Comparison of ENCODE assay signal across 16 cellular contexts in genomic region chr18:7158201-7158600, GRCh38. TPM values are rescaled to one million over a fixed set of nuclear protein-coding genes. Genes with fewer than 3 reads are reported as not detected.
DNase-seq lines count a peak whose midpoint lies in the region; ATAC-seq and TF ChIP-seq lines count a peak whose summit lies in the region.
"Had no signal": no experiment of that assay in that cellular context is flagged by ENCODE, and none has a peak within 500 bp of the region (broad histone marks: within the 10 kb centered on the region; RNA-seq: fewer than 3 reads in every experiment).

No MANE protein-coding gene starts in this region.

- ATAC-seq in GM21576 (IDR thresholded peaks at IDR 0.05; ENCODE audit: unreplicated experiment) (no peak), upper lobe of right lung (no peak)
- ATAC-seq: lower lobe of right lung had no signal

- H3K18ac ChIP-seq in mesenchymal stem cell (ENCODE audit: low read depth in 1 of 2, low read length in 2 of 2) = no peak overlapping the region

- H3K4me3 ChIP-seq in AG04450 (ENCODE audit: low read depth, low read length) = no peak overlapping the region
- no peak overlapping the region for H3K4me3 ChIP-seq in mammary epithelial cell (replicated peaks in 1 of 3; ENCODE audit: insufficient read depth in 1 of 3, low read depth in 2 of 3, low read length in 3 of 3)
- H3K4me3 ChIP-seq in mesenchymal stem cell (ENCODE audit: insufficient read depth in 1 of 2, low read depth in 1 of 2, low read length in 2 of 2) = no peak overlapping the region
- no peak overlapping the region for H3K4me3 ChIP-seq in upper lobe of right lung
- H3K4me3 ChIP-seq: lower lobe of right lung, uterus had no signal

- peak overlapping the region; percentile 44 for H2AFZ ChIP-seq in mammary epithelial cell (ENCODE audit: low read depth, low read length)
- no peak overlapping the region for H2AFZ ChIP-seq in mesenchymal stem cell (ENCODE audit: low read depth, low read length)

- intact Hi-C loops in mammary epithelial cell (cut with micrococcal nuclease) = no loop called here
- intact Hi-C loops in upper lobe of right lung (cut with DNase I) = no loop called here

- CTCF ChIA-PET in AG04450 (lab: Charles Lee) = interaction anchor here (0.6 kb wide), 1 partner anchor 51 kb away, joined by 3 read pairs; no protein-coding TSS in a partner anchor
- CTCF ChIA-PET in mammary epithelial cell (lab: Charles Lee; ENCODE audit: low non-redundant PET) = no interaction called here

- no peak overlapping the region for H3K14ac ChIP-seq in mesenchymal stem cell (ENCODE audit: low read length in 2 of 2)

- no peak overlapping the region for H2BK12ac ChIP-seq in mesenchymal stem cell (ENCODE audit: low read length in 2 of 2)

- H3K9ac ChIP-seq in mammary epithelial cell (ENCODE audit: insufficient read depth, low read length) = no peak overlapping the region
- H3K9ac ChIP-seq in mesenchymal stem cell (ENCODE audit: low read length) = no peak overlapping the region

- TF ChIP-seq CTCF in AG04450 (IDR thresholded peaks at IDR 0.05; ENCODE audit: low read depth, low read length) = no peak
- TF ChIP-seq CTCF in mammary epithelial cell (conservative IDR thresholded peaks at IDR 0.05 in 1 of 2, IDR thresholded peaks at IDR 0.05 in 1 of 2; ENCODE audit: extremely low read depth in 1 of 2, insufficient read depth in 1 of 2, low read depth in 1 of 2, low read length in 2 of 2) = no peak
- TF ChIP-seq CTCF in upper lobe of right lung (IDR thresholded peaks at IDR 0.05) = no peak

- no peaks in the 10 kb centered on the region for H3K79me2 ChIP-seq in mammary epithelial cell (ENCODE audit: insufficient read depth, low read length)

- in situ Hi-C loops in mammary epithelial cell (cut with MboI; ENCODE audit: low sequenced_read_pairs in 2 of 2) = no loop called here

- no peak overlapping the region for H2BK120ac ChIP-seq in mesenchymal stem cell (ENCODE audit: low read depth, low read length)

- H3K4me1 ChIP-seq in mammary epithelial cell (ENCODE audit: insufficient read depth, low read length) (no peaks in the 10 kb centered on the region), mesenchymal stem cell (ENCODE audit: control insufficient read depth, insufficient read depth, low read depth, low read length) (peaks cover 4% of the 10 kb centered on the region), upper lobe of right lung (no peaks in the 10 kb centered on the region)
- H3K4me1 ChIP-seq: lower lobe of right lung, uterus had no signal

- H3K9me3 ChIP-seq in AG04450 (ENCODE audit: control insufficient read depth, insufficient read depth, low read length) (no peaks in the 10 kb centered on the region), mammary epithelial cell (replicated peaks; ENCODE audit: insufficient read depth, low read length) (no peaks in the 10 kb centered on the region), mesenchymal stem cell (ENCODE audit: control insufficient read depth, low read length) (no peaks in the 10 kb centered on the region), upper lobe of right lung (no peaks in the 10 kb centered on the region)
- H3K9me3 ChIP-seq: lower lobe of right lung, neutrophil, uterus had no signal

- no peak overlapping the region for H2BK15ac ChIP-seq in mesenchymal stem cell (ENCODE audit: low read depth, poor library complexity, severe bottlenecking)

- H3K27ac ChIP-seq in AG04450 (ENCODE audit: low read depth, low read length) (no peak overlapping the region), mammary epithelial cell (ENCODE audit: insufficient read depth, low read depth, low read length) (no peak overlapping the region), mesenchymal stem cell (ENCODE audit: low read length, poor library complexity, severe bottlenecking) (no peak overlapping the region), upper lobe of right lung (no peak overlapping the region)
- H3K27ac ChIP-seq: lower lobe of right lung, neutrophil, uterus had no signal

- no peak overlapping the region for H4K8ac ChIP-seq in mesenchymal stem cell (ENCODE audit: low read length)

- H2BK5ac ChIP-seq in mesenchymal stem cell (ENCODE audit: low read depth, low read length, poor library complexity, severe bottlenecking) = no peak overlapping the region

- no peak overlapping the region for H3K23ac ChIP-seq in mesenchymal stem cell (ENCODE audit: low read length in 2 of 2)

- no peak overlapping the region for H3K4ac ChIP-seq in mesenchymal stem cell (ENCODE audit: low read depth in 1 of 2, low read length in 2 of 2)

- dilution Hi-C loops in mammary epithelial cell (cut with HindIII; ENCODE audit: low sequenced_read_pairs) = loop anchor here (25.0 kb wide), 1 partner anchor 221 kb away; no protein-coding TSS in a partner anchor

- POLR2A ChIA-PET in AG04450 (lab: Yijun Ruan, JAX) = no interaction called here

- no peak overlapping the region for H3K4me2 ChIP-seq in mammary epithelial cell (ENCODE audit: insufficient read depth, low read depth, low read length)
- no peak overlapping the region for H3K4me2 ChIP-seq in mesenchymal stem cell (ENCODE audit: low read length, poor library complexity, severe bottlenecking)

- H4K20me1 ChIP-seq in mammary epithelial cell (ENCODE audit: insufficient read depth, low read length) = no peaks in the 10 kb centered on the region

- no TSS peak for BruUV-seq in mammary epithelial cell (replicated peaks; lab: Mats Ljungman, UMichigan)

- H3K27me3 ChIP-seq in AG04450 (ENCODE audit: control insufficient read depth, insufficient read depth, low read length) = no peaks in the 10 kb centered on the region
- no peaks in the 10 kb centered on the region for H3K27me3 ChIP-seq in mammary epithelial cell (ENCODE audit: insufficient read depth, low read length)
- no peaks in the 10 kb centered on the region for H3K27me3 ChIP-seq in mesenchymal stem cell (ENCODE audit: control insufficient read depth in 1 of 2, insufficient read depth in 1 of 2, low read length in 2 of 2)
- no peaks in the 10 kb centered on the region for H3K27me3 ChIP-seq in upper lobe of right lung
- H3K27me3 ChIP-seq: neutrophil, uterus had no signal

- 89% methylated on average over 10 of the region's 11 CpGs for WGBS in mammary epithelial cell (ENCODE audit: low coverage, missing lambda C conversion rate)
- WGBS in mesenchymal stem cell = 41% methylated on average over 11 of the region's 11 CpGs

- H2AK5ac ChIP-seq in mesenchymal stem cell (ENCODE audit: low read length, severe bottlenecking) = no peak overlapping the region

- no peaks in the 10 kb centered on the region for H3K36me3 ChIP-seq in mammary epithelial cell (ENCODE audit: insufficient read depth, low read length)
- H3K36me3 ChIP-seq in mesenchymal stem cell (ENCODE audit: control insufficient read depth in 1 of 2, insufficient read depth in 2 of 2, low read depth in 1 of 2, low read length in 2 of 2) = no peaks in the 10 kb centered on the region
- H3K36me3 ChIP-seq in upper lobe of right lung = no peaks in the 10 kb centered on the region
- H3K36me3 ChIP-seq: lower lobe of right lung, neutrophil, uterus had no signal

- peak; percentile 20 for DNase-seq in AG04450 (ENCODE audit: low read depth, low spot score)
- peak; percentile 84 for DNase-seq in HT1080 (ENCODE audit: low read depth)
- no peak for DNase-seq in mammary epithelial cell
- DNase-seq in mesenchymal stem cell = peak; percentile 62
- DNase-seq in NCI-H2081 (lab: John Stamatoyannopoulos, UW) = no peak
- DNase-seq in OCI-M1 (lab: John Stamatoyannopoulos, UW) = no peak
- no peak for DNase-seq in upper lobe of right lung
- DNase-seq: activated CD4-positive, alpha-beta T cell treated with anti-CD3 and anti-CD28 coated beads for 48 hours; AML-193; DMS79 treated with DMSO at 0.1 percent for 48 hours; lower lobe of right lung; NCI-H2171 treated with DMSO at 0.1 percent for 48 hours; T-helper 1 cell; uterus had no signal

- no peak overlapping the region for H4K91ac ChIP-seq in mesenchymal stem cell (ENCODE audit: low read length)

- no peaks in the 10 kb centered on the region for H3K79me1 ChIP-seq in mesenchymal stem cell (replicated peaks; ENCODE audit: low read length, poor library complexity, severe bottlenecking)

RNA-seq across cellular contexts. Expression of gene LAMA1, which starts 40.6 kb away (rescaled TPM):
- 25.2 and 26.0 TPM in 2 replicates for polyA plus RNA-seq in AG04450 (2011; rRNA removed)
- 28.3 and 30.6 TPM in 2 replicates for polyA minus RNA-seq in AG04450 (2011; rRNA and poly(A)+ RNA removed)
- total RNA-seq in HT1080 (2014; rRNA removed; shearing (Covaris generic)) = 12.2 and 12.6 TPM in 2 replicates
- polyA plus RNA-seq in HT1080 (2015; cell fraction: cytosol; rRNA removed) = 2.1 and 3.3 TPM in 2 replicates
- 17.2 and 18.7 TPM in 2 replicates for polyA plus RNA-seq in HT1080 (2015; cell fraction: nucleus; rRNA removed)
- total RNA-seq in mammary epithelial cell = 100 to 1,000 TPM in 1 of 2 donors, 10 to 100 TPM in 1; 48.4 to 104 TPM
- polyA plus RNA-seq in mammary epithelial cell = 24.9 TPM
- polyA minus RNA-seq in mammary epithelial cell = 79.6 TPM
- polyA plus RNA-seq in mesenchymal stem cell (2013, experiment 1 of 2) = 0.40 TPM
- 0.14 TPM for polyA plus RNA-seq in mesenchymal stem cell (2013, experiment 2 of 2)
- 1.4 TPM for total RNA-seq in upper lobe of right lung

Comparison
In these comparisons a context has a peak if more than half of its experiments do, and no peak if none do; other contexts are left out.
1. DNase-seq: peak in AG04450 (single experiment), HT1080 (single experiment) and mesenchymal stem cell (single experiment); none in mammary epithelial cell (single experiment), NCI-H2081 (0 of 2), OCI-M1 (single experiment) and upper lobe of right lung (single experiment).